ENCODE assay signal across 1 cellular context in the genomic region with DNA sequence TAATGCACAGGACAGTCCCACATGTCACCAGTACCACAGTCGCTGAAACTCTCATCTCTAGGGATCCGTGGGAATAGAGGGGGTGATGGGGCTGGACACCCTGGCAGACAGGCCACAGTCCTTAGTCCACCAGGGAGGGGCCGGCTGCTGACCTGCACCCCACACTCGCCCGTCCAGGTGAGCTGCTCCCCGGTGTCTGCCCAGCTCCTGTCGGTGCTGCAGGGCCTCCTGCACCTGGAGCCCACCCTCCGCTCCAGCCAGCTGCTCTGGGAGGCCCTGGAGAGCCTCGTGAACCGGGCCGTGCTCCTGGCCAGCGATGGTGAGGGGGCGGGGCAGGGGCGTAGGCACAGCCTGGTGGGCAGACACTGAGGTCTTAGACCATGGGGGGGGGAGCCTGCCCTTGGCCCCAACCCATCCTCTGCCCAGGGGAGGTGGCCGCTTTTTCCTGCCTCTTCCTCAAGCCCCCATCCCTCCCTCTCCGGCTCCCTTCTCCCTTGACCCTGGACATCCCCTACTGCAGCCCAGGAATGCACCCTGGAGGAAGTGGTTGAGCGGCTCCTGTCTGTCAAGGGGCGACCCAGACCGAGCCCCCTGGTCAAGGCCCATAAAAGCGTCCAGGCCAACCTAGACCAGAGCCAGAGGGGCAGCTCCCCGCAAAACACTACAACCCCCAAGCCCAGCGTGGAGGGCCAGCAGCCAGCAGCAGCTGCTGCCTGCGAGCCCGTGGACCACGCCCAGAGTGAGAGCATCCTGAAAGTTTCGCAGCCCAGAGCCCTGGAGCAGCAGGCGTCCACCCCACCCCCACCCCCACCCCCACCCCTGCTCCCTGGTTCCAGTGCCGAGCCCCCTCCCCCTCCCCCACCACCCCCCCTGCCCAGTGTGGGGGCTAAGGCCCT.
TF ChIP-seq lines count a peak whose summit lies in the region.

No MANE protein-coding gene starts in this region.

TF ChIP-seq in GM23338, 12 proteins besides CTCF, POLR2A, EP300 and RAD21:
- TF ChIP-seq POLR2AphosphoS5 (IDR thresholded peaks at IDR 0.05; ENCODE audit: low read depth): 0 out of 2 replicates have a peak, but pooled peaks have one; percentile 16
- TF ChIP-seq EZH2phosphoT487 (IDR thresholded peaks at IDR 0.05; ENCODE audit: unreplicated experiment): no peak
